In the genomic region with DNA sequence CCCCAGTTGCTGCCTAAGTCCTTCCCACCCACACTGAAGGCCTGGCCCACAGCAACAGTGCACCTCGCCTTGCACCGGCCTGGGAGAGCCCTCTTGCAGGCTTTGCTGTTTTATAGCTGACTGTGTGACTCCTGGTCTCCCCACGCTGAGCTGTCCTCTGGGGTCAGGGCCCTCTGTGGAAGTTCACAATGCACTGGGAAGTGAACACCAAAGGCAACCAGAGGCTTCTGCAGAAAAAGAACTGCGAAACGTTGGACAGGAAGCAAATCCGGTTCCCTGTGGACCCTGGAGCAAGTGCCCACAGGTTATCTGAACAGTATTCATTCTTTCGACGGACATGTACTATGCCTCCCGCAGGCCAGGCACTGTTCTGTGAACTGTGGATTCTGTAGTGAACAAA, we compare ENCODE assay signal across 14 cellular contexts. TPM values are rescaled to one million over a fixed set of nuclear protein-coding genes. Genes with fewer than 3 reads are reported as not detected.
DNase-seq lines count a peak whose midpoint lies in the region; ATAC-seq and TF ChIP-seq lines count a peak whose summit lies in the region.
"Had no signal": no experiment of that assay in that cellular context is flagged by ENCODE, and none has a peak within 500 bp of the region (broad histone marks: within the 10 kb centered on the region; RNA-seq: fewer than 3 reads in every experiment).

No MANE protein-coding gene starts in this region.

- H3K27ac ChIP-seq in KMS-11 (no peak overlapping the region), esophagus muscularis mucosa (replicated peaks in 1 of 4) (no peak overlapping the region), heart right ventricle (no peak overlapping the region)
- H3K27ac ChIP-seq: ascending aorta, SJCRH30, tibial nerve had no signal

- peaks cover 23% of the 10 kb centered on the region for H3K4me1 Mint-ChIP-seq in T-helper 1 cell treated with Interleukin-12 subunit alpha and Interleukin-12 subunit beta and Interleukin-4 antibody, amounts not matched to agents 30 μg/mL and 1 μg/mL, for 36 hours (ENCODE audit: low read depth)
- peaks cover 15% of the 10 kb centered on the region for H3K4me1 Mint-ChIP-seq in osteocyte (ENCODE audit: unreplicated experiment)

- no peak for TF ChIP-seq CTCF in KMS-11 (conservative IDR thresholded peaks at IDR 0.05; ENCODE audit: low read depth, low read length)
- TF ChIP-seq CTCF in esophagus muscularis mucosa (IDR thresholded peaks at IDR 0.05) = no peak
- TF ChIP-seq CTCF in osteocyte (IDR thresholded peaks at IDR 0.05) = no peak
- no peak for TF ChIP-seq CTCF in heart right ventricle (IDR thresholded peaks at IDR 0.05)

- no peak overlapping the region for H3K27ac Mint-ChIP-seq in T-helper 1 cell treated with Interleukin-12 subunit alpha and Interleukin-12 subunit beta and Interleukin-4 antibody, amounts not matched to agents 30 μg/mL and 1 μg/mL, for 36 hours
- H3K27ac Mint-ChIP-seq in osteocyte (ENCODE audit: unreplicated experiment) = no peak overlapping the region

- no peaks in the 10 kb centered on the region for H3K36me3 ChIP-seq in KMS-11 (ENCODE audit: insufficient read depth)
- H3K36me3 ChIP-seq in esophagus muscularis mucosa = no peaks in the 10 kb centered on the region
- H3K36me3 ChIP-seq in heart right ventricle = no peaks in the 10 kb centered on the region
- H3K36me3 ChIP-seq: ascending aorta, BE2C, SJCRH30, tibial nerve had no signal

- H3K4me3 ChIP-seq in KMS-11 (IDR thresholded peaks at IDR 0.05; ENCODE audit: insufficient read depth, low read depth, low read length) (no peak overlapping the region), esophagus muscularis mucosa (no peak overlapping the region), heart right ventricle (no peak overlapping the region)

- H3K9me3 Mint-ChIP-seq in T-helper 1 cell treated with Interleukin-12 subunit alpha and Interleukin-12 subunit beta and Interleukin-4 antibody, amounts not matched to agents 30 μg/mL and 1 μg/mL, for 36 hours = no peaks in the 10 kb centered on the region
- no peaks in the 10 kb centered on the region for H3K9me3 Mint-ChIP-seq in osteocyte (ENCODE audit: unreplicated experiment)

- H3K4me3 Mint-ChIP-seq in T-helper 1 cell treated with Interleukin-12 subunit alpha and Interleukin-12 subunit beta and Interleukin-4 antibody, amounts not matched to agents 30 μg/mL and 1 μg/mL, for 36 hours = peak overlapping the region; percentile 98
- peak overlapping the region; percentile 83 for H3K4me3 Mint-ChIP-seq in osteocyte (ENCODE audit: unreplicated experiment)

- TF ChIP-seq POLR2A in esophagus muscularis mucosa (IDR thresholded peaks at IDR 0.05; ENCODE audit: low read depth) = no peak

- H3K4me1 ChIP-seq in KMS-11 (ENCODE audit: low read depth, poor library complexity, severe bottlenecking) (peaks cover 4% of the 10 kb centered on the region), esophagus muscularis mucosa (peaks cover 19 to 48% (median 34%) of the 10 kb centered on the region in 4 donors), heart right ventricle (peaks cover 10 to 30% (median 21%) of the 10 kb centered on the region in 9 donors)
- H3K4me1 ChIP-seq: BE2C, SJCRH30 had no signal

- H3K27me3 ChIP-seq in KMS-11 (ENCODE audit: insufficient read depth, low read depth) (no peaks in the 10 kb centered on the region), esophagus muscularis mucosa (peaks cover 0 to 35% (median 4%) of the 10 kb centered on the region in 4 donors), heart right ventricle (peaks cover 0 to 43% (median 30%) of the 10 kb centered on the region in 7 donors)
- H3K27me3 ChIP-seq: ascending aorta, SJCRH30 had no signal

- peak overlapping the region; percentile 48; the same call in 1 of the 2 replicates for H3K4me2 ChIP-seq in KMS-11

- WGBS in esophagus muscularis mucosa = 75% methylated on average over 9 of the region's 9 CpGs
- WGBS in heart right ventricle, 2 donors = 58 to 67% methylated on average over 9 of the region's 9 CpGs

- H4K20me1 ChIP-seq in KMS-11 (ENCODE audit: insufficient read depth) = no peaks in the 10 kb centered on the region

- no peak for DNase-seq in T-helper 1 cell
- peak; percentile 89 for DNase-seq in esophagus muscularis mucosa (ENCODE audit: extremely low spot score)
- peak; percentile 72 for DNase-seq in osteocyte (ENCODE audit: extremely low spot score, unreplicated experiment)
- DNase-seq in heart right ventricle = no peak
- no peak for DNase-seq in DMS153 (lab: John Stamatoyannopoulos, UW)
- DNase-seq: activated gamma-delta T cell, GF-D8 had no signal

- H3K36me3 Mint-ChIP-seq in T-helper 1 cell treated with Interleukin-12 subunit alpha and Interleukin-12 subunit beta and Interleukin-4 antibody, amounts not matched to agents 30 μg/mL and 1 μg/mL, for 36 hours (ENCODE audit: low read depth) = no peaks in the 10 kb centered on the region
- H3K36me3 Mint-ChIP-seq in osteocyte (ENCODE audit: unreplicated experiment) = no peaks in the 10 kb centered on the region

- peak overlapping the region; percentile 98; the same call in 1 of the 2 replicates for H2AFZ ChIP-seq in KMS-11 (ENCODE audit: low read depth)

- H3K27me3 Mint-ChIP-seq in T-helper 1 cell treated with Interleukin-12 subunit alpha and Interleukin-12 subunit beta and Interleukin-4 antibody, amounts not matched to agents 30 μg/mL and 1 μg/mL, for 36 hours (ENCODE audit: low read depth) = peaks cover 70% of the 10 kb centered on the region
- H3K27me3 Mint-ChIP-seq in osteocyte (ENCODE audit: unreplicated experiment) = peaks cover 50% of the 10 kb centered on the region

- H3K9me3 ChIP-seq in esophagus muscularis mucosa (no peaks in the 10 kb centered on the region), heart right ventricle (no peaks in the 10 kb centered on the region)
- H3K9me3 ChIP-seq: ascending aorta, BE2C, SJCRH30, tibial nerve had no signal

- H3K9ac ChIP-seq in KMS-11 = no peak overlapping the region

- intact Hi-C loops in esophagus muscularis mucosa (cut with DNase I) = loop anchor here (5.0 kb wide), 2 partner anchors 708 to 1103 kb away; no protein-coding TSS in a partner anchor
- intact Hi-C loops in heart right ventricle (cut with DNase I) = loop anchor here in 9 of 10 donors (2.0 to 10.0 kb wide), 10 partner anchors 450 to 1250 kb away; no protein-coding TSS in a partner anchor

- ATAC-seq in heart right ventricle (no peak), HG03196 (IDR thresholded peaks at IDR 0.05; ENCODE audit: unreplicated experiment) (no peak)

- TF ChIP-seq EP300 in esophagus muscularis mucosa (IDR thresholded peaks at IDR 0.05) = no peak

- no peaks in the 10 kb centered on the region for H3K79me2 ChIP-seq in KMS-11 (ENCODE audit: insufficient read depth, low read depth)

RNA-seq across cellular contexts. Expression of a gene that starts 0.7 kb away (rescaled TPM):
- 1 to 10 TPM in 3 of 4 donors, under 1 TPM in 1; under 0.01 to 6.1 (median 2.8) TPM for total RNA-seq in esophagus muscularis mucosa
- total RNA-seq in osteocyte = 0.75 and 1.1 TPM in 2 replicates
- total RNA-seq in heart right ventricle = 1 to 10 TPM; 1.1 to 3.4 (median 1.8) TPM
- under 1 TPM; 0.07 to 0.57 TPM for polyA plus RNA-seq in heart right ventricle

Comparison
In these comparisons a context has a peak if more than half of its experiments do, and no peak if none do; other contexts are left out.
1. DNase-seq: peak in esophagus muscularis mucosa (single experiment) and osteocyte (single experiment); none in T-helper 1 cell (0 of 5), heart right ventricle (0 of 2) and DMS153 (single experiment).